In the genomic region with DNA sequence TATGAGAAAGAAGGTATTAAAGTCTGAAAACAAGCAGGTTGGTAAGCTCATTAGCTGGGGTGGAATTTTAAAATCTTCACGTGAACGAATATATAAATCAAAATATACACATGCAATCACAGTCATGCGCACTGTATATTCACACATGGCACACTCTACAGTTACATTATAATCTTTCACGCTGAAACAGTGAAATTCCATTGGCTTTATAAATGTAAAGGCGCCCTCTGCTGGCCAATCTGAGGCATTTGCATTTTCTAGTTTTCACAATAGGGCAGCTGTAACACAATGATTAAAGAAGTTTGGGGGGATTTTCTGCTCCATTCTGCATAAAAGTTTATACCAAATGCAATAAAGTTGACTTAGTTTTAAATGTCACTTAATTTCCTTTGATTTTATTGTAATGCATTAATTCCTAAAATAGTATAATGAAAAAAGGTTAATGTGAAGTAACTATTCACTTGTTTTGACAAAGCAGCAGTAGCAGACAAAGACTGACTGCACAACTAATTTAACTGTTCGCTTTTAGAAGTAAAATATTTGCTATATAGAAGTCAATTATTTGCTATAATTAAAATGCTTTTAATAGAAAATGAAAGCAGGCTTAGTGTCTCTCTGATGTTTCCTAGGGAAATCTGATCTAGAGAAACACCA, we compare ENCODE assay signal across 9 cellular contexts. TPM values are rescaled to one million over a fixed set of nuclear protein-coding genes. Genes with fewer than 3 reads are reported as not detected.
DNase-seq lines count a peak whose midpoint lies in the region; ATAC-seq and TF ChIP-seq lines count a peak whose summit lies in the region.
"Had no signal": no experiment of that assay in that cellular context is flagged by ENCODE, and none has a peak within 500 bp of the region (broad histone marks: within the 10 kb centered on the region; RNA-seq: fewer than 3 reads in every experiment).

No MANE protein-coding gene starts in this region.

- no peaks in the 10 kb centered on the region for H3K4me1 Mint-ChIP-seq in glutamatergic neuron (ENCODE audit: low read depth, unreplicated experiment)

- no peak overlapping the region for H3K27ac ChIP-seq in KMS-11

- no peak overlapping the region for H2AFZ ChIP-seq in KMS-11 (ENCODE audit: low read depth)

- no peaks in the 10 kb centered on the region for H3K27me3 ChIP-seq in KMS-11 (ENCODE audit: insufficient read depth, low read depth)

- H4K20me1 ChIP-seq in KMS-11 (ENCODE audit: insufficient read depth): no peaks in the 10 kb centered on the region

- no peaks in the 10 kb centered on the region for H3K36me3 Mint-ChIP-seq in glutamatergic neuron (ENCODE audit: unreplicated experiment)
- H3K36me3 Mint-ChIP-seq: activated naive CD4-positive, alpha-beta T cell treated with anti-CD3 and anti-CD28 coated beads, Interleukin-2, amount 50 U/mL, for 24 hours had no signal

- 0 out of 2 replicates have a peak overlapping the region, but pooled peaks have one; percentile 9 for H3K4me2 ChIP-seq in KMS-11

- peaks cover 3% of the 10 kb centered on the region for H3K4me1 ChIP-seq in KMS-11 (ENCODE audit: low read depth, poor library complexity, severe bottlenecking)

- peak; percentile 82 for ATAC-seq in GM21529 (IDR thresholded peaks at IDR 0.05; ENCODE audit: unreplicated experiment)

- no peak overlapping the region for H3K9ac ChIP-seq in KMS-11

- DNase-seq in DMS53 (lab: John Stamatoyannopoulos, UW) (peak; percentile 86), RPMI7951 (ENCODE audit: low read depth) (peak; percentile 68), glutamatergic neuron (peak; percentile 48), retinal pigment epithelial cell (ENCODE audit: low read depth) (peak; percentile 45), GM19238 (ENCODE audit: insufficient read length, low spot score) (no peak)
- DNase-seq in activated gamma-delta T cell treated with anti-CD3 and anti-CD28 coated beads, Interleukin-2, amount 50 U/mL, for 16 hours (ENCODE audit: low read depth): peak; percentile 54

- H3K4me3 Mint-ChIP-seq in glutamatergic neuron (ENCODE audit: unreplicated experiment): no peak overlapping the region
- H3K4me3 Mint-ChIP-seq: activated naive CD4-positive, alpha-beta T cell treated with anti-CD3 and anti-CD28 coated beads, Interleukin-2, amount 50 U/mL, for 24 hours had no signal

- H3K79me2 ChIP-seq in KMS-11 (ENCODE audit: insufficient read depth, low read depth): no peaks in the 10 kb centered on the region

- H3K4me3 ChIP-seq in KMS-11 (IDR thresholded peaks at IDR 0.05; ENCODE audit: insufficient read depth, low read depth, low read length) (no peak overlapping the region), retinal pigment epithelial cell (ENCODE audit: low read length) (peak overlapping the region; percentile 23)

- no peaks in the 10 kb centered on the region for H3K27me3 Mint-ChIP-seq in glutamatergic neuron (ENCODE audit: unreplicated experiment)
- H3K27me3 Mint-ChIP-seq: activated naive CD4-positive, alpha-beta T cell treated with anti-CD3 and anti-CD28 coated beads, Interleukin-2, amount 50 U/mL, for 24 hours had no signal

- TF ChIP-seq CTCF in KMS-11 (conservative IDR thresholded peaks at IDR 0.05; ENCODE audit: low read depth, low read length) (peak; percentile 85), glutamatergic neuron (IDR thresholded peaks at IDR 0.05; ENCODE audit: partially characterized antibody, unreplicated experiment) (peak; percentile 97), retinal pigment epithelial cell (conservative IDR thresholded peaks at IDR 0.05; ENCODE audit: low read depth, low read length) (peak; percentile 76)

- H3K9me3 Mint-ChIP-seq in glutamatergic neuron (ENCODE audit: unreplicated experiment): no peaks in the 10 kb centered on the region
- H3K9me3 Mint-ChIP-seq: activated naive CD4-positive, alpha-beta T cell treated with anti-CD3 and anti-CD28 coated beads, Interleukin-2, amount 50 U/mL, for 24 hours had no signal

- H3K27ac Mint-ChIP-seq in glutamatergic neuron (ENCODE audit: unreplicated experiment): no peak overlapping the region
- H3K27ac Mint-ChIP-seq: activated naive CD4-positive, alpha-beta T cell treated with anti-CD3 and anti-CD28 coated beads, Interleukin-2, amount 50 U/mL, for 24 hours had no signal

- H3K36me3 ChIP-seq in KMS-11 (ENCODE audit: insufficient read depth): no peaks in the 10 kb centered on the region

RNA-seq across cellular contexts. Expression of gene IFIH1, which starts 17.2 kb away (rescaled TPM):
- total RNA-seq in RPMI7951 (2014; rRNA removed; shearing (Covaris generic)): 13.0 and 13.1 TPM in 2 replicates
- not detected for total RNA-seq in glutamatergic neuron (ENCODE audit: unreplicated experiment)

RNA-seq across cellular contexts. Expression of gene GCA, which starts 42.7 kb away (rescaled TPM):
- total RNA-seq in RPMI7951 (2014; rRNA removed; shearing (Covaris generic)): 16.3 and 21.5 TPM in 2 replicates
- 19.7 TPM for total RNA-seq in glutamatergic neuron (ENCODE audit: unreplicated experiment)

RNA-seq across cellular contexts. Expression of gene FAP, which starts 58.0 kb away (rescaled TPM):
- 142 and 170 TPM in 2 replicates for total RNA-seq in RPMI7951 (2014; rRNA removed; shearing (Covaris generic))
- total RNA-seq in glutamatergic neuron (ENCODE audit: unreplicated experiment): not detected

Comparison
In these comparisons a context has a peak if more than half of its experiments do, and no peak if none do; other contexts are left out.
1. RNA of gene IFIH1, which starts 17.2 kb away (total RNA-seq): 13.0 to 13.1 TPM in RPMI7951; not detected in glutamatergic neuron (single experiment); every median in the first group is over 10 times any median in the second.
2. RNA of gene FAP, which starts 58.0 kb away (total RNA-seq): 142 to 170 TPM in RPMI7951; not detected in glutamatergic neuron (single experiment); every median in the first group is over 100 times any median in the second.
3. Peak in every context shown above with its lines, with median percentiles within 50 percentile points of each other: CTCF ChIP-seq.